In genomic region chr1:85137660-85138059, GRCh38 we compare ENCODE assay signal across 11 cellular contexts.
DNase-seq lines count a peak whose midpoint lies in the region; ATAC-seq and TF ChIP-seq lines count a peak whose summit lies in the region.
"Had no signal": no experiment of that assay in that cellular context is flagged by ENCODE, and none has a peak within 500 bp of the region (broad histone marks: within the 10 kb centered on the region; RNA-seq: fewer than 3 reads in every experiment).

No MANE protein-coding gene starts in this region.

- intact Hi-C loops in colonic mucosa (cut with DNase I), result no loop called here

- H3K9me3 ChIP-seq in colonic mucosa, result no peaks in the 10 kb centered on the region
- H3K9me3 ChIP-seq: uterus had no signal

- H3K36me3 ChIP-seq in colonic mucosa, result no peaks in the 10 kb centered on the region
- H3K36me3 ChIP-seq: uterus had no signal

- ATAC-seq in GM18519 (IDR thresholded peaks at IDR 0.05; ENCODE audit: low FRiP score, unreplicated experiment), result no peak
- no peak for ATAC-seq in HG03378 (IDR thresholded peaks at IDR 0.05; ENCODE audit: unreplicated experiment)

- H3K27me3 ChIP-seq in colonic mucosa, result no peaks in the 10 kb centered on the region
- H3K27me3 ChIP-seq: uterus had no signal

- TF ChIP-seq CTCF in colonic mucosa (IDR thresholded peaks at IDR 0.05), result no peak

- peaks cover 3% of the 10 kb centered on the region for H3K4me1 ChIP-seq in colonic mucosa
- H3K4me1 ChIP-seq: uterus had no signal

- H3K27ac ChIP-seq in colonic mucosa, result no peak overlapping the region
- H3K27ac ChIP-seq: uterus had no signal

- no peak overlapping the region for H3K4me3 ChIP-seq in colonic mucosa
- H3K4me3 ChIP-seq: uterus had no signal

- DNase-seq in DMS53 (lab: John Stamatoyannopoulos, UW) (peak; percentile 98), NCI-H2171 treated with DMSO at 0.1 percent for 48 hours (lab: John Stamatoyannopoulos, UW) (peak; percentile 76), colonic mucosa (peak; percentile 88), nucleus accumbens (lab: John Stamatoyannopoulos, UW) (peak in 34 of 56 donors; percentile 0 to 73 (median 19)), CD1c-positive myeloid dendritic cell (ENCODE audit: extremely low spot score) (no peak), MV-4-11 (lab: John Stamatoyannopoulos, UW) (no peak)
- DNase-seq: activated CD4-positive, alpha-beta memory T cell treated with anti-CD3 and anti-CD28 coated beads for 36 hours; stimulated activated CD4-positive, alpha-beta T cell treated with anti-CD3 and anti-CD28 coated beads, Interleukin-1b, Interleukin-23, amount 100 ng/mL, for 48 hours; uterus had no signal

- H3K9ac ChIP-seq in colonic mucosa (ENCODE audit: low read depth in 2 of 2, low read length in 2 of 2), result peak overlapping the region in 1 of 2 donors; percentile 61

Comparison
In these comparisons a context has a peak if more than half of its experiments do, and no peak if none do; other contexts are left out.
1. DNase-seq: peak in DMS53 (single experiment), NCI-H2171 treated with DMSO at 0.1 percent for 48 hours (single experiment), colonic mucosa (single experiment) and nucleus accumbens (34 of 56); none in CD1c-positive myeloid dendritic cell (single experiment) and MV-4-11 (single experiment).